12 cellular contexts compared by ENCODE assay signal in the genomic region with DNA sequence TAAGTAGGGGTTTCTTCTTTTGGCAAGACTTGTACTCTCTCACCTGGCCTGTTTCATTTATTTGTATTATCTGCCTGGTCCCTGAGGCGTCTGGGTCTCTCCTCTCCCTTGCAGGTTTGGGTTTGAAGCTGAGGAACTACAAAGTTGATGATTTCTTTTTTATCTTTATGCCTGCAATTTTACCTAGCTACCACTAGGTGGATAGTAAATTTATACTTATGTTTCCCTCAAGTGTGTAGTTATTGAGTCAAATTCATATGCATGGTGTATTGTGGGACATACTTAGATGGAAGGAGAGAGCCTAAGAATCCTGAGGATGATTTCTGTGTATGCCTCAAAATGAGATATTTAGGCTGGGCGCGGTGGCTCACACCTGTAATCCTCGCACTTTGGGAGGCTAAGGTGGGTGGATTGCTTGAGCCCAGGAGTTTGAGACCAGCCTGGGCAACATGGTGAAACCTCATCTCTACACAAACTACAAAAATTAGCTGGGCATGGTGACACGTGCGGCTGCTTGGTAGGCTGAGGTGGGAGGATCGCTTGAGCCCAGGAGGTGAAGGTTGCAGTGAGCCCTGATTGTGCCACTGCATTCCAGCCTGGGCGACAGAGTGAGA. TPM values are rescaled to one million over a fixed set of nuclear protein-coding genes. Genes with fewer than 3 reads are reported as not detected.
DNase-seq lines count a peak whose midpoint lies in the region; ATAC-seq, FAIRE-seq and TF ChIP-seq lines count a peak whose summit lies in the region.
"Had no signal": no experiment of that assay in that cellular context is flagged by ENCODE, and none has a peak within 500 bp of the region (broad histone marks: within the 10 kb centered on the region; RNA-seq: fewer than 3 reads in every experiment).

No MANE protein-coding gene starts in this region.

- H3K27ac Mint-ChIP-seq in osteocyte (ENCODE audit: unreplicated experiment): no peak overlapping the region
- H3K27ac Mint-ChIP-seq in activated T-helper 1 cell treated with anti-CD3 and anti-CD28 coated beads, Interleukin-12 subunit alpha, Interleukin-12 subunit beta, Interleukin-2, Interleukin-4 antibody, amounts not matched to agents 30 ng/mL and 10 ng/mL and 1 ng/mL, durations not matched to agents 14 hours and 24 hours and 36 hours: no peak overlapping the region
- H3K27ac Mint-ChIP-seq: activated T-cell treated with anti-CD3 and anti-CD28 coated beads, Interleukin-2, amount 50 U/mL, for 24 hours had no signal

- no peak for ATAC-seq in HG03045 (IDR thresholded peaks at IDR 0.05; ENCODE audit: unreplicated experiment)
- ATAC-seq: esophagus mucosa had no signal

- H3K4me1 ChIP-seq in Loucy (ENCODE audit: insufficient read depth, low read length, poor library complexity, severe bottlenecking): no peaks in the 10 kb centered on the region

- H3F3A ChIP-seq in Loucy (ENCODE audit: low read depth): no peaks in the 10 kb centered on the region

- H3K4me1 Mint-ChIP-seq in osteocyte (ENCODE audit: unreplicated experiment): peaks cover 12% of the 10 kb centered on the region
- H3K4me1 Mint-ChIP-seq in activated T-helper 1 cell treated with anti-CD3 and anti-CD28 coated beads, Interleukin-12 subunit alpha, Interleukin-12 subunit beta, Interleukin-2, Interleukin-4 antibody, amounts not matched to agents 30 ng/mL and 10 ng/mL and 1 ng/mL, durations not matched to agents 14 hours and 24 hours and 36 hours (ENCODE audit: low read depth): peaks cover 6% of the 10 kb centered on the region

- H3K36me3 ChIP-seq in Loucy (ENCODE audit: insufficient read depth, low read length): no peaks in the 10 kb centered on the region

- H3K9ac ChIP-seq in Loucy (ENCODE audit: low read depth, low read length, poor library complexity, severe bottlenecking): no peak overlapping the region

- no peaks in the 10 kb centered on the region for H3K9me3 Mint-ChIP-seq in osteocyte (ENCODE audit: unreplicated experiment)
- no peaks in the 10 kb centered on the region for H3K9me3 Mint-ChIP-seq in activated T-helper 1 cell treated with anti-CD3 and anti-CD28 coated beads, Interleukin-12 subunit alpha, Interleukin-12 subunit beta, Interleukin-2, Interleukin-4 antibody, amounts not matched to agents 30 ng/mL and 10 ng/mL and 1 ng/mL, durations not matched to agents 14 hours and 24 hours and 36 hours

- H3K9me2 ChIP-seq in Loucy (replicated peaks; ENCODE audit: low read depth, low read length): no peaks in the 10 kb centered on the region

- no peaks in the 10 kb centered on the region for H4K20me1 ChIP-seq in Loucy (ENCODE audit: insufficient read depth, low read length, poor library complexity, severe bottlenecking)

- no peak for DNase-seq in D721Med (ENCODE audit: insufficient read length, low spot score)
- no peak for DNase-seq in choroid plexus epithelial cell (ENCODE audit: low read depth)
- DNase-seq in osteocyte (ENCODE audit: extremely low spot score, unreplicated experiment): no peak
- no peak for DNase-seq in NCI-H345 (lab: John Stamatoyannopoulos, UW)
- DNase-seq in activated T-helper 1 cell treated with anti-CD3 and anti-CD28 coated beads, Interleukin-12 subunit alpha, Interleukin-12 subunit beta, Interleukin-2, Interleukin-4 antibody, amounts not matched to agents 30 ng/mL and 10 ng/mL and 1 ng/mL, durations not matched to agents 14 hours and 24 hours and 36 hours (ENCODE audit: low spot score): no peak
- DNase-seq: activated T-cell treated with anti-CD3 and anti-CD28 coated beads, Interleukin-2, amount 50 U/mL, for 24 hours; KG1; stimulated activated CD4-positive, alpha-beta T cell treated with anti-CD3 and anti-CD28 coated beads, Interleukin-15, amount 100 ng/mL, for 24 hours had no signal

- no peak overlapping the region for H2AFZ ChIP-seq in Loucy (ENCODE audit: low read length)

- 0 out of 2 replicates have a peak, but pooled peaks cover 4% of the 10 kb centered on the region for H3K9me3 ChIP-seq in Loucy (ENCODE audit: insufficient read depth, low read depth, low read length)

- H3K27me3 ChIP-seq in Loucy (ENCODE audit: insufficient read depth, low read length, poor library complexity, severe bottlenecking): no peaks in the 10 kb centered on the region

- no peak overlapping the region for H3K4me3 Mint-ChIP-seq in osteocyte (ENCODE audit: unreplicated experiment)
- no peak overlapping the region for H3K4me3 Mint-ChIP-seq in activated T-helper 1 cell treated with anti-CD3 and anti-CD28 coated beads, Interleukin-12 subunit alpha, Interleukin-12 subunit beta, Interleukin-2, Interleukin-4 antibody, amounts not matched to agents 30 ng/mL and 10 ng/mL and 1 ng/mL, durations not matched to agents 14 hours and 24 hours and 36 hours
- H3K4me3 Mint-ChIP-seq: activated T-cell treated with anti-CD3 and anti-CD28 coated beads, Interleukin-2, amount 50 U/mL, for 24 hours had no signal

- H3K27me3 Mint-ChIP-seq in osteocyte (ENCODE audit: unreplicated experiment): no peaks in the 10 kb centered on the region
- H3K27me3 Mint-ChIP-seq in activated T-helper 1 cell treated with anti-CD3 and anti-CD28 coated beads, Interleukin-12 subunit alpha, Interleukin-12 subunit beta, Interleukin-2, Interleukin-4 antibody, amounts not matched to agents 30 ng/mL and 10 ng/mL and 1 ng/mL, durations not matched to agents 14 hours and 24 hours and 36 hours (ENCODE audit: insufficient read depth): peaks cover 15% of the 10 kb centered on the region

- peaks cover 38% of the 10 kb centered on the region for H3K36me3 Mint-ChIP-seq in osteocyte (ENCODE audit: unreplicated experiment)
- no peaks in the 10 kb centered on the region for H3K36me3 Mint-ChIP-seq in activated T-helper 1 cell treated with anti-CD3 and anti-CD28 coated beads, Interleukin-12 subunit alpha, Interleukin-12 subunit beta, Interleukin-2, Interleukin-4 antibody, amounts not matched to agents 30 ng/mL and 10 ng/mL and 1 ng/mL, durations not matched to agents 14 hours and 24 hours and 36 hours (ENCODE audit: low read depth)

- no peaks in the 10 kb centered on the region for H3K79me2 ChIP-seq in Loucy (ENCODE audit: insufficient read depth, low read length)

- TF ChIP-seq CTCF in D721Med (IDR thresholded peaks at IDR 0.05; ENCODE audit: insufficient read depth, missing control alignments): peak; percentile 19
- TF ChIP-seq CTCF in Loucy (conservative IDR thresholded peaks at IDR 0.05; ENCODE audit: low read length): peak; percentile 36
- TF ChIP-seq CTCF in choroid plexus epithelial cell (conservative IDR thresholded peaks at IDR 0.05; ENCODE audit: low read depth, low read length): peak; percentile 40
- TF ChIP-seq CTCF in osteocyte (IDR thresholded peaks at IDR 0.05): peak; percentile 36

- intact Hi-C loops in activated T-helper 1 cell treated with anti-CD3 and anti-CD28 coated beads, Interleukin-12 subunit alpha, Interleukin-12 subunit beta, Interleukin-2, Interleukin-4 antibody, amounts not matched to agents 30 ng/mL and 10 ng/mL and 1 ng/mL, durations not matched to agents 14 hours and 24 hours and 36 hours (cut with micrococcal nuclease): loop anchor here (2.0 kb wide), 1 partner anchor 57 kb away; no protein-coding TSS in a partner anchor

- H3K4me3 ChIP-seq in Loucy (ENCODE audit: low read length, poor library complexity, severe bottlenecking): no peak overlapping the region
- H3K4me3 ChIP-seq in choroid plexus epithelial cell (ENCODE audit: low read depth, low read length): no peak overlapping the region

- H3K4me2 ChIP-seq in Loucy (ENCODE audit: low read depth, low read length, poor library complexity, severe bottlenecking): no peak overlapping the region

- no peak for FAIRE-seq in D721Med (lab: Jason Lieb, UNC)

RNA-seq across cellular contexts. Expression of a gene that starts 13.6 kb away (rescaled TPM):
- 92.7 and 97.6 TPM in 2 replicates for total RNA-seq in osteocyte
- 0.57 and 1.0 TPM in 2 replicates for total RNA-seq in activated T-helper 1 cell treated with anti-CD3 and anti-CD28 coated beads, Interleukin-12 subunit alpha, Interleukin-12 subunit beta, Interleukin-2, Interleukin-4 antibody, amounts not matched to agents 30 ng/mL and 10 ng/mL and 1 ng/mL, durations not matched to agents 14 hours and 24 hours and 36 hours

RNA-seq across cellular contexts. Expression of a gene that starts 50.1 kb away (rescaled TPM):
- not detected in 2 replicates for total RNA-seq in osteocyte
- not detected in 2 replicates for total RNA-seq in activated T-helper 1 cell treated with anti-CD3 and anti-CD28 coated beads, Interleukin-12 subunit alpha, Interleukin-12 subunit beta, Interleukin-2, Interleukin-4 antibody, amounts not matched to agents 30 ng/mL and 10 ng/mL and 1 ng/mL, durations not matched to agents 14 hours and 24 hours and 36 hours
- total RNA-seq: cardiac septum, esophagus mucosa had no signal

Comparison
In these comparisons a context has a peak if more than half of its experiments do, and no peak if none do; other contexts are left out.
1. RNA of a gene that starts 13.6 kb away (total RNA-seq): 92.7 to 97.6 TPM in osteocyte; 0.57 to 1.0 TPM in activated T-helper 1 cell treated with anti-CD3 and anti-CD28 coated beads, Interleukin-12 subunit alpha, Interleukin-12 subunit beta, Interleukin-2, Interleukin-4 antibody, amounts not matched to agents 30 ng/mL and 10 ng/mL and 1 ng/mL, durations not matched to agents 14 hours and 24 hours and 36 hours; every median in the first group is over 10 times any median in the second.
2. Peak in every context shown above with its lines, with median percentiles within 50 percentile points of each other: CTCF ChIP-seq.